9 cellular contexts compared by ENCODE assay signal in genomic region chr15:39624806-39625205, GRCh38. TPM values are rescaled to one million over a fixed set of nuclear protein-coding genes. Genes with fewer than 3 reads are reported as not detected.
DNase-seq lines count a peak whose midpoint lies in the region; ATAC-seq, FAIRE-seq and TF ChIP-seq lines count a peak whose summit lies in the region.
"Had no signal": no experiment of that assay in that cellular context is flagged by ENCODE, and none has a peak within 500 bp of the region (broad histone marks: within the 10 kb centered on the region; RNA-seq: fewer than 3 reads in every experiment).

No MANE protein-coding gene starts in this region.

- DNase-seq in CD8-positive, alpha-beta T cell: peak; percentile 46 to 81 (median 61)
- DNase-seq in HS-27A (ENCODE audit: low read depth): peak; percentile 57
- DNase-seq in activated CD4-positive, alpha-beta memory T cell treated with anti-CD3 and anti-CD28 coated beads, Interleukin-2, amount 10 ng/mL, durations not matched to agents 7 days and 5 days: peak; percentile 88
- DNase-seq in endothelial cell of umbilical vein (ENCODE audit: low read depth, low spot score): peak; percentile 98
- peak; percentile 42 to 65 (median 49) for DNase-seq in ovary
- peak; percentile 77 for DNase-seq in aorta
- DNase-seq in HuH-7.5 (ENCODE audit: low spot score): no peak

- peak; percentile 98 for FAIRE-seq in endothelial cell of umbilical vein (lab: Jason Lieb, UNC)
- FAIRE-seq: islet of Langerhans had no signal

- H3K4me1 Mint-ChIP-seq in CD8-positive, alpha-beta T cell (ENCODE audit: low read depth): peaks cover 77% of the 10 kb centered on the region
- peaks cover 81% of the 10 kb centered on the region for H3K4me1 Mint-ChIP-seq in activated CD4-positive, alpha-beta memory T cell treated with anti-CD3 and anti-CD28 coated beads, Interleukin-2, amount 10 ng/mL, durations not matched to agents 7 days and 5 days

- no peaks in the 10 kb centered on the region for H4K20me1 ChIP-seq in endothelial cell of umbilical vein (replicated peaks; ENCODE audit: control insufficient read depth, extremely low read depth, insufficient read depth, low read length)

- H3K9ac ChIP-seq in endothelial cell of umbilical vein (replicated peaks; ENCODE audit: extremely low read depth, insufficient read depth, low read length): peak overlapping the region; percentile 41

- H3K27me3 Mint-ChIP-seq in CD8-positive, alpha-beta T cell (ENCODE audit: low read depth): no peaks in the 10 kb centered on the region
- no peaks in the 10 kb centered on the region for H3K27me3 Mint-ChIP-seq in activated CD4-positive, alpha-beta memory T cell treated with anti-CD3 and anti-CD28 coated beads, Interleukin-2, amount 10 ng/mL, durations not matched to agents 7 days and 5 days

- no peak for TF ChIP-seq CTCF in CD8-positive, alpha-beta T cell (IDR thresholded peaks at IDR 0.05)
- no peak for TF ChIP-seq CTCF in endothelial cell of umbilical vein (IDR thresholded peaks at IDR 0.05; ENCODE audit: extremely low read depth in 1 of 2, insufficient read depth in 1 of 2, low read depth in 1 of 2, low read length in 2 of 2)
- no peak for TF ChIP-seq CTCF in ovary (IDR thresholded peaks at IDR 0.05)

- H3K4me3 Mint-ChIP-seq in CD8-positive, alpha-beta T cell: peak overlapping the region; percentile 70
- H3K4me3 Mint-ChIP-seq in activated CD4-positive, alpha-beta memory T cell treated with anti-CD3 and anti-CD28 coated beads, Interleukin-2, amount 10 ng/mL, durations not matched to agents 7 days and 5 days: peak overlapping the region; percentile 71

- peak overlapping the region; percentile 54 for H3K27ac ChIP-seq in CD8-positive, alpha-beta T cell (ENCODE audit: low read depth, low read length)
- H3K27ac ChIP-seq in endothelial cell of umbilical vein (ENCODE audit: insufficient read depth, low read depth, low read length) (peak overlapping the region; percentile 87), ovary (peak overlapping the region in 1 of 2 donors; percentile 16), aorta (ENCODE audit: low read depth in 1 of 2, low read length in 2 of 2) (no peak overlapping the region)

- BruUV-seq in endothelial cell of umbilical vein (replicated peaks; lab: Mats Ljungman, UMichigan): TSS peak; percentile 20

- H3K4me1 ChIP-seq in CD8-positive, alpha-beta T cell (ENCODE audit: insufficient read depth, low read length): peaks cover 71% of the 10 kb centered on the region
- H3K4me1 ChIP-seq in endothelial cell of umbilical vein (ENCODE audit: control insufficient read depth, extremely low read depth, insufficient read depth, low read length): peaks cover 49% of the 10 kb centered on the region
- H3K4me1 ChIP-seq in ovary (ENCODE audit: insufficient read depth): peaks cover 18% of the 10 kb centered on the region
- H3K4me1 ChIP-seq in aorta (ENCODE audit: control insufficient read depth in 1 of 2, insufficient read depth in 2 of 2, low read length in 2 of 2): peaks cover 0 to 3% of the 10 kb centered on the region in 2 donors

- CTCF ChIA-PET in CD8-positive, alpha-beta T cell (lab: Charles Lee): interaction anchor here (0.6 to 4.0 kb wide), 8 partner anchors 9 to 44 kb away, joined by 3 to 19 read pairs (median 4); partner anchors contain the start of gene THBS1
- CTCF ChIA-PET in activated CD4-positive, alpha-beta memory T cell treated with anti-CD3 and anti-CD28 coated beads, Interleukin-2, amount 10 ng/mL, durations not matched to agents 7 days and 5 days (lab: Charles Lee): interaction anchor here (0.6 to 2.6 kb wide), 8 partner anchors 14 to 925 kb away, joined by 3 to 9 read pairs (median 5); no protein-coding TSS in a partner anchor
- CTCF ChIA-PET in endothelial cell of umbilical vein (lab: Charles Lee): interaction anchor here (0.8 to 6.1 kb wide), 8 partner anchors 12 to 132 kb away, joined by 3 to 49 read pairs (median 4); no protein-coding TSS in a partner anchor

- no peak overlapping the region for H2AFZ ChIP-seq in endothelial cell of umbilical vein (ENCODE audit: low read depth, low read length)

- H3K27ac Mint-ChIP-seq in CD8-positive, alpha-beta T cell: peak overlapping the region; percentile 99
- H3K27ac Mint-ChIP-seq in activated CD4-positive, alpha-beta memory T cell treated with anti-CD3 and anti-CD28 coated beads, Interleukin-2, amount 10 ng/mL, durations not matched to agents 7 days and 5 days: peak overlapping the region; percentile 99

- no peaks in the 10 kb centered on the region for H3K36me3 ChIP-seq in CD8-positive, alpha-beta T cell (ENCODE audit: insufficient read depth, low read length)
- no peaks in the 10 kb centered on the region for H3K36me3 ChIP-seq in endothelial cell of umbilical vein (ENCODE audit: control insufficient read depth in 2 of 2, extremely low read depth in 1 of 2, insufficient read depth in 2 of 2, low read length in 2 of 2)
- no peaks in the 10 kb centered on the region for H3K36me3 ChIP-seq in ovary
- no peaks in the 10 kb centered on the region for H3K36me3 ChIP-seq in aorta (ENCODE audit: control insufficient read depth in 1 of 2, insufficient read depth in 2 of 2, low read length in 1 of 2)

- intact Hi-C loops in CD8-positive, alpha-beta T cell (cut with DNase I, micrococcal nuclease): loop anchor here (1.0 to 5.0 kb wide), 4 partner anchors 16 to 973 kb away; no protein-coding TSS in a partner anchor
- intact Hi-C loops in endothelial cell of umbilical vein (cut with micrococcal nuclease): loop anchor here (1.0 to 10.0 kb wide), 4 partner anchors 26 to 300 kb away; partner anchors contain the start of gene GPR176
- intact Hi-C loops in ovary (cut with DNase I): no loop called here
- intact Hi-C loops in aorta (cut with DNase I): no loop called here

- TF ChIP-seq EP300 in ovary (IDR thresholded peaks at IDR 0.05): no peak

- WGBS in ovary, 3 donors: 26 to 41% (median 28%) methylated on average over 6 of the region's 6 CpGs
- WGBS in aorta, 2 donors: 44 to 56% methylated on average over 6 of the region's 6 CpGs

- POLR2A ChIA-PET in CD8-positive, alpha-beta T cell (lab: Charles Lee): interaction anchor here (0.6 to 1.1 kb wide), 3 partner anchors 19 to 682 kb away, joined by 3 read pairs; no protein-coding TSS in a partner anchor
- POLR2A ChIA-PET in activated CD4-positive, alpha-beta memory T cell treated with anti-CD3 and anti-CD28 coated beads, Interleukin-2, amount 10 ng/mL, durations not matched to agents 7 days and 5 days (lab: Charles Lee): interaction anchor here (0.9 to 4.7 kb wide), 23 partner anchors 10 to 1062 kb away, joined by 3 to 25 read pairs (median 6); partner anchors contain the start of genes FSIP1, RASGRP1 and THBS1
- POLR2A ChIA-PET in endothelial cell of umbilical vein (lab: Charles Lee): interaction anchor here (2.2 kb wide), 1 partner anchor 26 kb away, joined by 13 read pairs; no protein-coding TSS in a partner anchor

- no peaks in the 10 kb centered on the region for H3K9me3 ChIP-seq in CD8-positive, alpha-beta T cell (ENCODE audit: low read length)
- no peaks in the 10 kb centered on the region for H3K9me3 ChIP-seq in endothelial cell of umbilical vein (replicated peaks; ENCODE audit: control insufficient read depth, insufficient read depth, low read length)
- H3K9me3 ChIP-seq in ovary: no peaks in the 10 kb centered on the region
- no peaks in the 10 kb centered on the region for H3K9me3 ChIP-seq in aorta (ENCODE audit: control insufficient read depth, low read length)

- no peaks in the 10 kb centered on the region for H3K36me3 Mint-ChIP-seq in CD8-positive, alpha-beta T cell
- H3K36me3 Mint-ChIP-seq in activated CD4-positive, alpha-beta memory T cell treated with anti-CD3 and anti-CD28 coated beads, Interleukin-2, amount 10 ng/mL, durations not matched to agents 7 days and 5 days (ENCODE audit: low read depth): peaks cover 48% of the 10 kb centered on the region

- no peaks in the 10 kb centered on the region for H3K79me2 ChIP-seq in endothelial cell of umbilical vein (ENCODE audit: control insufficient read depth, insufficient read depth, low read length)

- no peak overlapping the region for H3K4me3 ChIP-seq in CD8-positive, alpha-beta T cell (ENCODE audit: low read depth, low read length)
- H3K4me3 ChIP-seq in endothelial cell of umbilical vein (replicated peaks in 1 of 3; ENCODE audit: insufficient read depth in 1 of 3, low read depth in 1 of 3, low read length in 3 of 3) (no peak overlapping the region), ovary (no peak overlapping the region), aorta (ENCODE audit: low read length in 2 of 2) (no peak overlapping the region)

- H3K4me2 ChIP-seq in endothelial cell of umbilical vein (ENCODE audit: insufficient read depth, low read length): peak overlapping the region; percentile 35

- peak; percentile 76 for TF ChIP-seq POLR2A in endothelial cell of umbilical vein (IDR thresholded peaks at IDR 0.05; ENCODE audit: low read depth, low read length)
- TF ChIP-seq POLR2A in ovary (IDR thresholded peaks at IDR 0.05): no peak

- ATAC-seq in CD8-positive, alpha-beta T cell: peak; percentile 55
- peak; percentile 82 for ATAC-seq in aorta (ENCODE audit: low FRiP score)
- ATAC-seq in HG02623 (IDR thresholded peaks at IDR 0.05; ENCODE audit: unreplicated experiment): no peak

- H3K27me3 ChIP-seq in CD8-positive, alpha-beta T cell (ENCODE audit: insufficient read depth, low read length): no peaks in the 10 kb centered on the region
- H3K27me3 ChIP-seq in endothelial cell of umbilical vein (ENCODE audit: control insufficient read depth in 2 of 2, insufficient read depth in 2 of 2, low read length in 2 of 2) (no peaks in the 10 kb centered on the region), ovary (no peaks in the 10 kb centered on the region), aorta (ENCODE audit: control insufficient read depth in 1 of 2, insufficient read depth in 2 of 2, low read length in 1 of 2) (no peaks in the 10 kb centered on the region)

- peaks cover 2% of the 10 kb centered on the region for H3K9me3 Mint-ChIP-seq in CD8-positive, alpha-beta T cell
- peaks cover 13% of the 10 kb centered on the region for H3K9me3 Mint-ChIP-seq in activated CD4-positive, alpha-beta memory T cell treated with anti-CD3 and anti-CD28 coated beads, Interleukin-2, amount 10 ng/mL, durations not matched to agents 7 days and 5 days

- H3K9me1 ChIP-seq in endothelial cell of umbilical vein (replicated peaks; ENCODE audit: control insufficient read depth, extremely low read depth, insufficient read depth, low read length): no peaks in the 10 kb centered on the region

- dilution Hi-C loops in endothelial cell of umbilical vein (cut with MboI; ENCODE audit: extremely low pct_ligation_motif_present, low sequenced_read_pairs): no loop called here

RNA-seq across cellular contexts. Expression of gene THBS1, which starts 43.9 kb away (rescaled TPM):
- 10 to 100 TPM; 13.5 to 16.1 TPM for total RNA-seq in CD8-positive, alpha-beta T cell
- 1 to 10 TPM; 1.2 to 1.5 TPM for total RNA-seq in activated CD4-positive, alpha-beta memory T cell treated with anti-CD3 and anti-CD28 coated beads, Interleukin-2, amount 10 ng/mL, durations not matched to agents 7 days and 5 days
- total RNA-seq in endothelial cell of umbilical vein: 8,837 and 8,883 TPM in 2 replicates
- polyA plus RNA-seq in endothelial cell of umbilical vein: 6,148 and 6,293 TPM in 2 replicates
- polyA plus RNA-seq in endothelial cell of umbilical vein (2011; cell fraction: cytosol; rRNA removed): 2,202 and 2,655 TPM in 2 replicates
- 17,201 and 26,660 TPM in 2 replicates for polyA plus RNA-seq in endothelial cell of umbilical vein (2011; cell fraction: nucleus; rRNA removed)
- 3,629 and 3,767 TPM in 2 replicates for polyA plus RNA-seq in endothelial cell of umbilical vein (2012)
- polyA minus RNA-seq in endothelial cell of umbilical vein: 17,988 and 18,091 TPM in 2 replicates
- 7.8 TPM for polyA minus RNA-seq in endothelial cell of umbilical vein (2011; cell fraction: cytosol; rRNA and poly(A)+ RNA removed)
- polyA minus RNA-seq in endothelial cell of umbilical vein (2011; cell fraction: nucleus; rRNA and poly(A)+ RNA removed): 23,649 and 24,248 TPM in 2 replicates
- 100 to 1,000 TPM in 6 of 7 donors, 10 to 100 TPM in 1; 53.6 to 428 (median 234) TPM for total RNA-seq in ovary
- 100 to 1,000 TPM in 1 of 2 donors, 10 to 100 TPM in 1; 64.4 to 118 TPM for polyA plus RNA-seq in ovary
- 1,000 to 10,000 TPM in 1 of 2 donors, 100 to 1,000 TPM in 1; 270 to 1,398 TPM for total RNA-seq in aorta
- polyA plus RNA-seq in aorta: 10 to 100 TPM in 1 of 2 donors, 1 to 10 TPM in 1; 9.8 to 24.1 TPM

Comparison
In these comparisons a context has a peak if more than half of its experiments do, and no peak if none do; other contexts are left out.
1. H3K27ac ChIP-seq: peak in CD8-positive, alpha-beta T cell (single experiment) and endothelial cell of umbilical vein (single experiment); none in aorta (0 of 2).
2. intact Hi-C loops: an anchor here in CD8-positive, alpha-beta T cell (1.0 to 5.0 kb wide) and endothelial cell of umbilical vein (1.0 to 10.0 kb wide); none called in ovary and aorta.